17 cellular contexts compared by ENCODE assay signal in genomic region chrX:56029188-56029587, GRCh38.
DNase-seq lines count a peak whose midpoint lies in the region; FAIRE-seq and TF ChIP-seq lines count a peak whose summit lies in the region.
"Had no signal": no experiment of that assay in that cellular context is flagged by ENCODE, and none has a peak within 500 bp of the region (broad histone marks: within the 10 kb centered on the region; RNA-seq: fewer than 3 reads in every experiment).

No MANE protein-coding gene starts in this region.

- no peak overlapping the region for H2AFZ ChIP-seq in trophoblast cell (ENCODE audit: insufficient read depth, low read length, poor library complexity)

- peak overlapping the region; percentile 59 for H2BK5ac ChIP-seq in trophoblast cell (ENCODE audit: low read depth, low read length, poor library complexity)

- no peak for TF ChIP-seq CTCF in bronchial epithelial cell (IDR thresholded peaks at IDR 0.05; ENCODE audit: insufficient read depth, low read length, severe bottlenecking)
- no peak for TF ChIP-seq CTCF in adrenal gland (IDR thresholded peaks at IDR 0.05)

- no peaks in the 10 kb centered on the region for H3K9me3 ChIP-seq in trophoblast cell (ENCODE audit: insufficient read depth, low read depth, low read length)
- no peaks in the 10 kb centered on the region for H3K9me3 ChIP-seq in adrenal gland (replicated peaks in 1 of 3)
- H3K9me3 ChIP-seq: BLaER1 treated with 17β-estradiol and CSF1 and Interleukin-3, amounts not matched to agents 10 nM and 100 nM had no signal

- H3K4me1 ChIP-seq in trophoblast cell (ENCODE audit: control insufficient read depth in 1 of 2, insufficient read depth in 2 of 2, low read length in 2 of 2) (peaks cover 7 to 10% of the 10 kb centered on the region in 2 experiments), adrenal gland (replicated peaks in 1 of 2) (no peaks in the 10 kb centered on the region)
- H3K4me1 ChIP-seq: BLaER1 treated with 17β-estradiol and CSF1 and Interleukin-3, amounts not matched to agents 10 nM and 100 nM had no signal

- H2BK12ac ChIP-seq in trophoblast cell (ENCODE audit: low read length), result no peak overlapping the region

- no peak overlapping the region for H2AK5ac ChIP-seq in trophoblast cell (ENCODE audit: low read length)

- peak overlapping the region; percentile 64 for H4K91ac ChIP-seq in trophoblast cell (ENCODE audit: low read depth, low read length)

- peak overlapping the region; percentile 25 for H3K14ac ChIP-seq in trophoblast cell (ENCODE audit: low read length)

- H3K27me3 ChIP-seq in bronchial epithelial cell (ENCODE audit: control insufficient read depth, insufficient read depth, low read length) (no peaks in the 10 kb centered on the region), trophoblast cell (ENCODE audit: insufficient read depth, low read length) (no peaks in the 10 kb centered on the region), adrenal gland (no peaks in the 10 kb centered on the region)

- no CpG with 5 or more reads among the region's 5 CpGs for WGBS in trophoblast cell (ENCODE audit: extremely low coverage, insufficient coverage, insufficient read length)
- 66 to 80% (median 74%) methylated on average over 4 to 5 of the region's 5 CpGs for WGBS in adrenal gland, 4 donors

- peak; percentile 7 for DNase-seq in Caki2 (ENCODE audit: low read depth)
- DNase-seq in M059J (ENCODE audit: low read depth), result peak; percentile 0
- peak; percentile 35 for DNase-seq in bronchial epithelial cell (ENCODE audit: low read depth)
- DNase-seq in trophoblast cell, result peak; percentile 13 to 52
- no peak for DNase-seq in hippocampal formation (lab: John Stamatoyannopoulos, UW)
- DNase-seq in occipital lobe (lab: John Stamatoyannopoulos, UW), result no peak
- no peak for DNase-seq in adrenal gland
- no peak for DNase-seq in epidermal melanocyte (ENCODE audit: insufficient read length, low spot score)
- DNase-seq: 8988T; CD8-positive, alpha-beta T cell; DMS79 treated with DMSO at 0.1 percent for 48 hours; GF-D8; GOT3; H7; HFFc6 had no signal

- intact Hi-C loops in adrenal gland (cut with DNase I), result no loop called here

- H3K4me3 ChIP-seq in bronchial epithelial cell (ENCODE audit: low read depth, low read length) (no peak overlapping the region), trophoblast cell (ENCODE audit: low read depth, low read length) (no peak overlapping the region), adrenal gland (no peak overlapping the region)
- H3K4me3 ChIP-seq: BLaER1 treated with 17β-estradiol and CSF1 and Interleukin-3, amounts not matched to agents 10 nM and 100 nM had no signal

- no peak overlapping the region for H3K23ac ChIP-seq in trophoblast cell (ENCODE audit: low read length)

- H3K79me1 ChIP-seq in trophoblast cell (ENCODE audit: low read length), result peaks cover 19% of the 10 kb centered on the region

- H3K27ac ChIP-seq in trophoblast cell (ENCODE audit: low read depth, low read length) (peak overlapping the region; percentile 82), adrenal gland (no peak overlapping the region)
- H3K27ac ChIP-seq: BLaER1 treated with 17β-estradiol and CSF1 and Interleukin-3, amounts not matched to agents 10 nM and 100 nM had no signal

- TF ChIP-seq POLR2A in adrenal gland (IDR thresholded peaks at IDR 0.05), result no peak

- no peak overlapping the region for H2BK120ac ChIP-seq in trophoblast cell (ENCODE audit: insufficient read depth, low read length, poor library complexity)

- H3K36me3 ChIP-seq in bronchial epithelial cell (ENCODE audit: control insufficient read depth, insufficient read depth, low read length) (no peaks in the 10 kb centered on the region), trophoblast cell (ENCODE audit: control insufficient read depth in 1 of 2, insufficient read depth in 2 of 2, low read length in 2 of 2) (peaks cover 8 to 9% of the 10 kb centered on the region in 2 experiments), adrenal gland (replicated peaks in 1 of 2) (no peaks in the 10 kb centered on the region)
- H3K36me3 ChIP-seq: BLaER1 treated with 17β-estradiol and CSF1 and Interleukin-3, amounts not matched to agents 10 nM and 100 nM had no signal

- H4K12ac ChIP-seq in trophoblast cell (ENCODE audit: low read depth, low read length), result no peak overlapping the region

- peak overlapping the region; percentile 39 for H3K4me2 ChIP-seq in trophoblast cell (ENCODE audit: low read length)
- H3K4me2 ChIP-seq: BLaER1 treated with 17β-estradiol and CSF1 and Interleukin-3, amounts not matched to agents 10 nM and 100 nM had no signal

- no peak for FAIRE-seq in bronchial epithelial cell (lab: Jason Lieb, UNC)
- FAIRE-seq: D721Med had no signal

- H3K4ac ChIP-seq in trophoblast cell (ENCODE audit: low read depth, low read length), result no peak overlapping the region

- H3K9ac ChIP-seq in trophoblast cell (ENCODE audit: low read length), result no peak overlapping the region
- H3K9ac ChIP-seq: BLaER1 treated with 17β-estradiol and CSF1 and Interleukin-3, amounts not matched to agents 10 nM and 100 nM had no signal

- H3K79me2 ChIP-seq in trophoblast cell (ENCODE audit: control insufficient read depth, insufficient read depth, low read length, poor library complexity), result peaks cover 7% of the 10 kb centered on the region

- in situ Hi-C loops in Caki2 (cut with HindIII; ENCODE audit: low pct_unique_long_range_greater_than_20kb, low sequenced_read_pairs), result no loop called here

- H3K18ac ChIP-seq in trophoblast cell (ENCODE audit: low read length), result no peak overlapping the region

- H4K8ac ChIP-seq in trophoblast cell (ENCODE audit: low read depth, low read length), result peak overlapping the region; percentile 34

Comparison
In these comparisons a context has a peak if more than half of its experiments do, and no peak if none do; other contexts are left out.
1. DNase-seq: peak in Caki2 (single experiment), M059J (single experiment), bronchial epithelial cell (single experiment) and trophoblast cell (2 of 2); none in hippocampal formation (0 of 2), occipital lobe (single experiment), adrenal gland (0 of 7) and epidermal melanocyte (single experiment).